29 cellular contexts compared by ENCODE assay signal in genomic region chr22:39083212-39084165, GRCh38. TPM values are rescaled to one million over a fixed set of nuclear protein-coding genes. Genes with fewer than 3 reads are reported as not detected.
DNase-seq lines count a peak whose midpoint lies in the region; ATAC-seq, FAIRE-seq and TF ChIP-seq lines count a peak whose summit lies in the region.
"Had no signal": no experiment of that assay in that cellular context is flagged by ENCODE, and none has a peak within 500 bp of the region (broad histone marks: within the 10 kb centered on the region; RNA-seq: fewer than 3 reads in every experiment).

No MANE protein-coding gene starts in this region.

- FAIRE-seq in K562 (lab: Jason Lieb, UNC), result no peak
- FAIRE-seq: endothelial cell of umbilical vein had no signal

- TF ChIP-seq POLR2A in K562 (conservative IDR thresholded peaks at IDR 0.05), result no peak

- POLR2A ChIA-PET in activated CD4-positive, alpha-beta T cell treated with anti-CD3 and anti-CD28 coated beads, Interleukin-2, amount 10 ng/mL, durations not matched to agents 7 days and 5 days (lab: Charles Lee), result no interaction called here
- POLR2A ChIA-PET in K562 (lab: Yijun Ruan, JAX), result interaction anchor here (1.2 kb wide), 1 partner anchor 12 kb away, joined by 4 read pairs; no protein-coding TSS in a partner anchor

- no peak for TF ChIP-seq CTCF in Loucy (conservative IDR thresholded peaks at IDR 0.05; ENCODE audit: low read length)
- TF ChIP-seq CTCF in K562 (IDR thresholded peaks at IDR 0.05 in 2 of 3, conservative IDR thresholded peaks at IDR 0.05 in 1 of 3; ENCODE audit: insufficient read depth in 2 of 3, low read depth in 1 of 3, low read length in 3 of 3), result no peak

- intact Hi-C loops in K562 (cut with micrococcal nuclease) (no loop called here), head of caudate nucleus (cut with DNase I) (no loop called here)

- H3K36me3 ChIP-seq in Loucy (ENCODE audit: insufficient read depth, low read length) (no peaks in the 10 kb centered on the region), K562 (ENCODE audit: control insufficient read depth, insufficient read depth, low read length) (no peaks in the 10 kb centered on the region; the same call in 2 of the 3 replicates), neuronal stem cell (replicated peaks in 1 of 2; ENCODE audit: control insufficient read depth in 2 of 2, insufficient read depth in 2 of 2, low read length in 2 of 2) (no peaks in the 10 kb centered on the region)
- H3K36me3 ChIP-seq: MG63 had no signal

- H2AFZ ChIP-seq in Loucy (ENCODE audit: low read length), result no peak overlapping the region
- no peak overlapping the region for H2AFZ ChIP-seq in K562 (ENCODE audit: low read depth, low read length)
- H2AFZ ChIP-seq in neuronal stem cell (ENCODE audit: low read length), result no peak overlapping the region

- CTCF ChIA-PET in activated CD4-positive, alpha-beta T cell treated with anti-CD3 and anti-CD28 coated beads, Interleukin-2, amount 10 ng/mL, durations not matched to agents 7 days and 5 days (lab: Charles Lee), result no interaction called here
- CTCF ChIA-PET in K562 (lab: Yijun Ruan, JAX; ENCODE audit: low intra/inter-chr PET ratio), result no interaction called here

- H3K79me1 ChIP-seq in neuronal stem cell (ENCODE audit: low read depth, low read length), result no peaks in the 10 kb centered on the region

- no peak overlapping the region for H3K4ac ChIP-seq in neuronal stem cell (ENCODE audit: low read length)

- peak overlapping the region; percentile 18 for H3K4me2 ChIP-seq in Loucy (ENCODE audit: low read depth, low read length, poor library complexity, severe bottlenecking)
- no peak overlapping the region for H3K4me2 ChIP-seq in K562 (ENCODE audit: insufficient read depth, low read length)
- no peak overlapping the region for H3K4me2 ChIP-seq in neuronal stem cell (ENCODE audit: insufficient read depth, low read length, poor library complexity, severe bottlenecking)

- H3K18ac ChIP-seq in neuronal stem cell (ENCODE audit: low read length), result peak overlapping the region; percentile 87

- BruUV-seq in K562 (replicated peaks; lab: Mats Ljungman, UMichigan), result no TSS peak

- H3K9me3 ChIP-seq in Loucy (ENCODE audit: insufficient read depth, low read depth, low read length) (no peaks in the 10 kb centered on the region), K562 (replicated peaks; ENCODE audit: control insufficient read depth, insufficient read depth, low read depth, low read length) (no peaks in the 10 kb centered on the region), neuronal stem cell (replicated peaks in 1 of 2; ENCODE audit: control insufficient read depth in 2 of 2, insufficient read depth in 1 of 2, low read depth in 1 of 2, low read length in 2 of 2) (no peaks in the 10 kb centered on the region)
- H3K9me3 ChIP-seq: MG63 had no signal

- no peak overlapping the region for H3K4me3 Mint-ChIP-seq in activated CD4-positive, alpha-beta T cell treated with anti-CD3 and anti-CD28 coated beads, Interleukin-2, amount 10 ng/mL, durations not matched to agents 7 days and 5 days
- H3K4me3 Mint-ChIP-seq: activated T-cell treated with anti-CD3 and anti-CD28 coated beads, Interleukin-2, amount 50 U/mL, for 4 hours had no signal

- no peak for DNase-seq in activated CD4-positive, alpha-beta T cell treated with anti-CD3 and anti-CD28 coated beads, Interleukin-2, amount 10 ng/mL, durations not matched to agents 7 days and 5 days
- no peak for DNase-seq in activated CD4-positive, alpha-beta T cell treated with anti-CD3 and anti-CD28 coated beads, Interleukin-2, amount 50 U/mL, for 4 hours
- DNase-seq in K562 (ENCODE audit: extremely low read depth in 1 of 4, low spot score in 3 of 4) (no peak), neuronal stem cell (ENCODE audit: low spot score) (no peak), inferior parietal cortex (ENCODE audit: extremely low spot score) (no peak), AG08395 (ENCODE audit: low spot score) (no peak), head of caudate nucleus (no peak)
- DNase-seq: 8988T; activated T-cell treated with anti-CD3 and anti-CD28 coated beads, Interleukin-2, amount 50 U/mL, for 4 hours; central memory CD4-positive, alpha-beta T cell; COR-L47; DMS79; GF-D8; HCEC 1CT; MG63; NCI-H1417 treated with DMSO at 0.1 percent for 48 hours; NCI-H446 treated with DMSO at 0.1 percent for 48 hours; occipital lobe; stimulated activated CD8-positive, alpha-beta memory T cell treated with anti-CD3 and anti-CD28 coated beads, Interleukin-4, amount 100 ng/mL, for 48 hours; T1000 had no signal

- H3K9ac ChIP-seq in Loucy (ENCODE audit: low read depth, low read length, poor library complexity, severe bottlenecking) (peak overlapping the region; percentile 9), K562 (ENCODE audit: insufficient read depth in 1 of 2, low read depth in 2 of 2, low read length in 2 of 2) (peak overlapping the region in 1 of 2 experiments; percentile 26; a peak in 1 of 4 replicates), neuronal stem cell (ENCODE audit: low read depth, low read length, poor library complexity) (no peak overlapping the region)

- H3K4me1 ChIP-seq in Loucy (ENCODE audit: insufficient read depth, low read length, poor library complexity, severe bottlenecking), result peaks cover 58% of the 10 kb centered on the region
- H3K4me1 ChIP-seq in K562 (replicated peaks in 1 of 2; ENCODE audit: control insufficient read depth in 2 of 2, insufficient read depth in 2 of 2, low read length in 2 of 2), result peaks cover 2 to 18% of the 10 kb centered on the region in 2 experiments; a peak in 4 of 5 replicates
- peaks cover 6 to 12% of the 10 kb centered on the region in 2 donors for H3K4me1 ChIP-seq in neuronal stem cell (ENCODE audit: control insufficient read depth in 2 of 2, insufficient read depth in 1 of 2, low read depth in 1 of 2, low read length in 2 of 2)

- H2AK5ac ChIP-seq in neuronal stem cell (ENCODE audit: low read depth, low read length), result peak overlapping the region; percentile 56

- H3K9me3 Mint-ChIP-seq in activated CD4-positive, alpha-beta T cell treated with anti-CD3 and anti-CD28 coated beads, Interleukin-2, amount 10 ng/mL, durations not matched to agents 7 days and 5 days, result no peaks in the 10 kb centered on the region
- H3K9me3 Mint-ChIP-seq: activated naive CD4-positive, alpha-beta T cell treated with anti-CD3 and anti-CD28 coated beads, Interleukin-2, amount 50 U/mL, for 72 hours; activated T-cell treated with anti-CD3 and anti-CD28 coated beads, Interleukin-2, amount 50 U/mL, for 4 hours had no signal

- peak overlapping the region; percentile 92 for H2BK15ac ChIP-seq in neuronal stem cell (ENCODE audit: low read length)

- no peak overlapping the region for H2BK120ac ChIP-seq in neuronal stem cell (ENCODE audit: low read depth, low read length)

- H3K27ac ChIP-seq in K562 (ENCODE audit: extremely low read depth, low read depth, low read length) (no peak overlapping the region), neuronal stem cell (replicated peaks; ENCODE audit: low read length) (no peak overlapping the region)

- no peak for TF ChIP-seq RAD21 in K562 (CRISPR knock-in tag; conservative IDR thresholded peaks at IDR 0.05 in 1 of 2, IDR thresholded peaks at IDR 0.05 in 1 of 2)

- ATAC-seq in K562, result no peak
- ATAC-seq: activated naive CD4-positive, alpha-beta T cell treated with anti-CD3 and anti-CD28 coated beads, Interleukin-2, amount 50 U/mL, for 72 hours; activated T-cell treated with anti-CD3 and anti-CD28 coated beads, Interleukin-2, amount 50 U/mL, for 4 hours; Right ventricle myocardium inferior had no signal

- H3K79me2 ChIP-seq in Loucy (ENCODE audit: insufficient read depth, low read length) (peaks cover 41% of the 10 kb centered on the region), K562 (ENCODE audit: control insufficient read depth, insufficient read depth, low read length) (no peaks in the 10 kb centered on the region)

- H3K14ac ChIP-seq in neuronal stem cell (ENCODE audit: low read length), result peak overlapping the region; percentile 38

- peaks cover 71% of the 10 kb centered on the region for H3K4me1 Mint-ChIP-seq in activated CD4-positive, alpha-beta T cell treated with anti-CD3 and anti-CD28 coated beads, Interleukin-2, amount 10 ng/mL, durations not matched to agents 7 days and 5 days

- no peak overlapping the region for H3K23ac ChIP-seq in neuronal stem cell (ENCODE audit: low read depth, low read length, poor library complexity)

- H3K9me2 ChIP-seq in Loucy (replicated peaks; ENCODE audit: low read depth, low read length), result no peaks in the 10 kb centered on the region

- H3K36me3 Mint-ChIP-seq in activated CD4-positive, alpha-beta T cell treated with anti-CD3 and anti-CD28 coated beads, Interleukin-2, amount 10 ng/mL, durations not matched to agents 7 days and 5 days (ENCODE audit: low read depth), result peaks cover 50% of the 10 kb centered on the region

- peak overlapping the region; percentile 41 for H2BK12ac ChIP-seq in neuronal stem cell (ENCODE audit: low read length)

- no peaks in the 10 kb centered on the region for H3F3A ChIP-seq in Loucy (ENCODE audit: low read depth)

- H4K20me1 ChIP-seq in Loucy (ENCODE audit: insufficient read depth, low read length, poor library complexity, severe bottlenecking), result peaks cover 3% of the 10 kb centered on the region
- no peaks in the 10 kb centered on the region for H4K20me1 ChIP-seq in K562 (replicated peaks; ENCODE audit: control insufficient read depth, insufficient read depth, low read length)

- 77% methylated on average over 4 of the region's 14 CpGs for WGBS in K562 (ENCODE audit: insufficient coverage, low coverage, missing lambda C conversion rate)
- no CpG with 5 or more reads among the region's 14 CpGs for WGBS in neuronal stem cell (ENCODE audit: extremely low coverage in 2 of 2, insufficient read length in 2 of 2, insufficient replicate concordance in 1 of 2), 2 donors

- H3K27me3 Mint-ChIP-seq in activated CD4-positive, alpha-beta T cell treated with anti-CD3 and anti-CD28 coated beads, Interleukin-2, amount 10 ng/mL, durations not matched to agents 7 days and 5 days, result no peaks in the 10 kb centered on the region

- no peak overlapping the region for H2BK5ac ChIP-seq in neuronal stem cell (ENCODE audit: low read length)

- H3K9me1 ChIP-seq in K562 (ENCODE audit: control insufficient read depth, insufficient read depth, low read length), result no peaks in the 10 kb centered on the region

- no peak for TF ChIP-seq EP300 in K562 (IDR thresholded peaks at IDR 0.05; ENCODE audit: low read length)

- H3K27ac Mint-ChIP-seq in activated CD4-positive, alpha-beta T cell treated with anti-CD3 and anti-CD28 coated beads, Interleukin-2, amount 10 ng/mL, durations not matched to agents 7 days and 5 days, result peak overlapping the region; percentile 50

- in situ Hi-C loops in K562 (cut with MboI), result no loop called here

- H4K8ac ChIP-seq in neuronal stem cell (ENCODE audit: low read depth, low read length), result no peak overlapping the region

- no peak overlapping the region for H4K91ac ChIP-seq in neuronal stem cell (ENCODE audit: low read depth, low read length, poor library complexity)

- no peaks in the 10 kb centered on the region for H3K27me3 ChIP-seq in Loucy (ENCODE audit: insufficient read depth, low read length, poor library complexity, severe bottlenecking)
- no peaks in the 10 kb centered on the region for H3K27me3 ChIP-seq in K562 (ENCODE audit: control insufficient read depth in 2 of 2, insufficient read depth in 2 of 2, low read length in 2 of 2)
- peaks cover 0 to 20% (median 0%) of the 10 kb centered on the region in 3 experiments for H3K27me3 ChIP-seq in neuronal stem cell (ENCODE audit: control insufficient read depth in 3 of 3, insufficient read depth in 3 of 3, low read depth in 1 of 3, low read length in 3 of 3)
- H3K27me3 ChIP-seq: MG63 had no signal

- H3K4me3 ChIP-seq in Loucy (ENCODE audit: low read length, poor library complexity, severe bottlenecking) (no peak overlapping the region), K562 (no peak overlapping the region), neuronal stem cell (ENCODE audit: low read length in 2 of 2) (no peak overlapping the region)
- H3K4me3 ChIP-seq: MG63 had no signal

RNA-seq across cellular contexts. Expression of gene APOBEC3G, which starts 6.4 kb away (rescaled TPM):
- 10 to 100 TPM; 89.6 to 96.4 TPM for total RNA-seq in activated CD4-positive, alpha-beta T cell treated with anti-CD3 and anti-CD28 coated beads, Interleukin-2, amount 10 ng/mL, durations not matched to agents 7 days and 5 days
- total RNA-seq in K562 (2011; cell fraction: chromatin; rRNA removed; ENCODE audit: low replicate concordance), result 9.8 and 25.1 TPM in 2 replicates
- total RNA-seq in K562 (2011; cell fraction: nucleolus; rRNA removed), result 18.3 and 21.7 TPM in 2 replicates
- 14.8 and 18.6 TPM in 2 replicates for total RNA-seq in K562 (2011; cell fraction: nucleoplasm; rRNA removed)
- total RNA-seq in K562 (2014; rRNA removed) (7.8 and 8.2 TPM in 2 replicates), K562 (2014; rRNA removed; fragmentation: Illumina TruSeq; extraction: Trizol) (7.1 and 7.2 TPM in 2 replicates), K562 (2015; rRNA removed; fragmentation: Illumina TruSeq; extraction: Trizol) (5.2 and 5.3 TPM in 2 replicates), K562 (2021) (6.2 and 6.6 TPM in 2 replicates)
- polyA plus RNA-seq in K562 (2011; rRNA removed) (6.8 and 12.6 TPM in 2 replicates), K562 (2014; fragmentation: Illumina TruSeq; extraction: Trizol) (9.1 and 12.0 TPM in 2 replicates), K562 (2014; fragmentation: Nextera tagmentation; extraction: Ambion mirVana) (10 to 100 TPM; 20.4 to 20.8 TPM), K562 (2014; rRNA removed) (11.4 and 14.3 TPM in 2 replicates)
- polyA plus RNA-seq in K562 (2011; cell fraction: cytosol; rRNA removed), result 6.6 and 11.1 TPM in 2 replicates
- 5.5 and 10.5 TPM in 2 replicates for polyA plus RNA-seq in K562 (2011; cell fraction: nucleus; rRNA removed)
- polyA plus RNA-seq in K562 (2012), result 6.7 and 14.8 TPM in 2 replicates
- 6.3 and 11.5 TPM in 2 replicates for polyA minus RNA-seq in K562 (2011; rRNA and poly(A)+ RNA removed)
- 4.2 and 6.1 TPM in 2 replicates for polyA minus RNA-seq in K562 (2011; cell fraction: cytosol; rRNA and poly(A)+ RNA removed)
- polyA minus RNA-seq in K562 (2011; cell fraction: nucleus; rRNA and poly(A)+ RNA removed), result 6.1 and 7.0 TPM in 2 replicates
- polyA plus RNA-seq in neuronal stem cell (2013, experiment 1 of 2), result 1.1 TPM
- 0.79 TPM for polyA plus RNA-seq in neuronal stem cell (2013, experiment 2 of 2)

RNA-seq across cellular contexts. Expression of gene APOBEC3H, which starts 13.6 kb away (rescaled TPM):
- 10 to 100 TPM; 46.0 to 54.3 TPM for total RNA-seq in activated CD4-positive, alpha-beta T cell treated with anti-CD3 and anti-CD28 coated beads, Interleukin-2, amount 10 ng/mL, durations not matched to agents 7 days and 5 days
- total RNA-seq in K562 (2011; cell fraction: chromatin; rRNA removed; ENCODE audit: low replicate concordance), result not detected in 2 replicates
- not detected in 2 replicates for total RNA-seq in K562 (2011; cell fraction: nucleolus; rRNA removed)
- total RNA-seq in K562 (2011; cell fraction: nucleoplasm; rRNA removed), result not detected in 2 replicates
- total RNA-seq in K562 (2014; rRNA removed), result not detected in 2 replicates
- not detected in 2 replicates for total RNA-seq in K562 (2014; rRNA removed; fragmentation: Illumina TruSeq; extraction: Trizol)
- total RNA-seq in K562 (2015; rRNA removed; fragmentation: Illumina TruSeq; extraction: Trizol), result not detected in 2 replicates
- total RNA-seq in K562 (2021), result not detected in 2 replicates
- polyA plus RNA-seq in K562 (2011; rRNA removed), result not detected in 2 replicates
- not detected in 2 replicates for polyA plus RNA-seq in K562 (2011; cell fraction: cytosol; rRNA removed)
- 0.24 TPM in 2 replicates for polyA plus RNA-seq in K562 (2011; cell fraction: nucleus; rRNA removed)
- polyA plus RNA-seq in K562 (2012), result 0.08 TPM in 1 of 2 replicates, not detected in the other
- not detected in 2 replicates for polyA plus RNA-seq in K562 (2014; fragmentation: Illumina TruSeq; extraction: Trizol)
- polyA plus RNA-seq in K562 (2014; fragmentation: Nextera tagmentation; extraction: Ambion mirVana), result under 1 TPM in 1 of 2 experiments, not detected in 1; 0.10 TPM
- 0.21 TPM in 1 of 2 replicates, not detected in the other for polyA plus RNA-seq in K562 (2014; rRNA removed)
- polyA minus RNA-seq in K562 (2011; rRNA and poly(A)+ RNA removed), result not detected in 2 replicates
- not detected in 2 replicates for polyA minus RNA-seq in K562 (2011; cell fraction: cytosol; rRNA and poly(A)+ RNA removed)
- not detected in 2 replicates for polyA minus RNA-seq in K562 (2011; cell fraction: nucleus; rRNA and poly(A)+ RNA removed)
- polyA plus RNA-seq in neuronal stem cell (2013, experiment 1 of 2), result 2.4 TPM
- 2.0 TPM for polyA plus RNA-seq in neuronal stem cell (2013, experiment 2 of 2)
- total RNA-seq: dermis microvascular lymphatic vessel endothelial cell, endothelial cell of umbilical vein, glomerular endothelial cell, kidney epithelial cell, lung microvascular endothelial cell, occipital lobe, urinary bladder had no signal
- polyA plus RNA-seq: endothelial cell of umbilical vein had no signal

RNA-seq across cellular contexts. Expression of gene APOBEC3F, which starts 42.8 kb away (rescaled TPM):
- total RNA-seq in activated CD4-positive, alpha-beta T cell treated with anti-CD3 and anti-CD28 coated beads, Interleukin-2, amount 10 ng/mL, durations not matched to agents 7 days and 5 days, result 10 to 100 TPM; 27.9 to 33.8 TPM
- total RNA-seq in K562 (2011; cell fraction: chromatin; rRNA removed; ENCODE audit: low replicate concordance), result 10.6 and 19.4 TPM in 2 replicates
- 12.4 and 13.3 TPM in 2 replicates for total RNA-seq in K562 (2011; cell fraction: nucleolus; rRNA removed)
- total RNA-seq in K562 (2011; cell fraction: nucleoplasm; rRNA removed), result 9.5 and 12.7 TPM in 2 replicates
- total RNA-seq in K562 (2014; rRNA removed) (1.6 and 2.4 TPM in 2 replicates), K562 (2014; rRNA removed; fragmentation: Illumina TruSeq; extraction: Trizol) (0.80 and 1.1 TPM in 2 replicates), K562 (2015; rRNA removed; fragmentation: Illumina TruSeq; extraction: Trizol) (1.5 and 1.9 TPM in 2 replicates), K562 (2021) (3.3 and 5.0 TPM in 2 replicates)
- polyA plus RNA-seq in K562 (2011; rRNA removed) (1.6 TPM in 2 replicates), K562 (2014; fragmentation: Illumina TruSeq; extraction: Trizol) (2.2 and 2.7 TPM in 2 replicates), K562 (2014; fragmentation: Nextera tagmentation; extraction: Ambion mirVana) (1 to 10 TPM; 1.4 to 2.0 TPM), K562 (2014; rRNA removed) (1.7 and 4.0 TPM in 2 replicates)
- polyA plus RNA-seq in K562 (2011; cell fraction: cytosol; rRNA removed), result 2.4 and 2.5 TPM in 2 replicates
- 2.4 and 2.7 TPM in 2 replicates for polyA plus RNA-seq in K562 (2011; cell fraction: nucleus; rRNA removed)
- 2.3 and 2.9 TPM in 2 replicates for polyA plus RNA-seq in K562 (2012)
- polyA minus RNA-seq in K562 (2011; rRNA and poly(A)+ RNA removed), result 2.8 and 3.4 TPM in 2 replicates
- polyA minus RNA-seq in K562 (2011; cell fraction: cytosol; rRNA and poly(A)+ RNA removed), result 0.73 and 2.1 TPM in 2 replicates
- polyA minus RNA-seq in K562 (2011; cell fraction: nucleus; rRNA and poly(A)+ RNA removed), result 6.7 and 7.0 TPM in 2 replicates
- 3.5 TPM for polyA plus RNA-seq in neuronal stem cell (2013, experiment 1 of 2)
- polyA plus RNA-seq in neuronal stem cell (2013, experiment 2 of 2), result 3.9 TPM

Comparison
In these comparisons a context has a peak if more than half of its experiments do, and no peak if none do; other contexts are left out.
1. RNA of gene APOBEC3H, which starts 13.6 kb away (total RNA-seq): 46.0 to 54.3 TPM in activated CD4-positive, alpha-beta T cell treated with anti-CD3 and anti-CD28 coated beads, Interleukin-2, amount 10 ng/mL, durations not matched to agents 7 days and 5 days; not detected in K562; every median in the first group is over 10 times any median in the second.